1 cellular context compared by ENCODE assay signal in the genomic region with DNA sequence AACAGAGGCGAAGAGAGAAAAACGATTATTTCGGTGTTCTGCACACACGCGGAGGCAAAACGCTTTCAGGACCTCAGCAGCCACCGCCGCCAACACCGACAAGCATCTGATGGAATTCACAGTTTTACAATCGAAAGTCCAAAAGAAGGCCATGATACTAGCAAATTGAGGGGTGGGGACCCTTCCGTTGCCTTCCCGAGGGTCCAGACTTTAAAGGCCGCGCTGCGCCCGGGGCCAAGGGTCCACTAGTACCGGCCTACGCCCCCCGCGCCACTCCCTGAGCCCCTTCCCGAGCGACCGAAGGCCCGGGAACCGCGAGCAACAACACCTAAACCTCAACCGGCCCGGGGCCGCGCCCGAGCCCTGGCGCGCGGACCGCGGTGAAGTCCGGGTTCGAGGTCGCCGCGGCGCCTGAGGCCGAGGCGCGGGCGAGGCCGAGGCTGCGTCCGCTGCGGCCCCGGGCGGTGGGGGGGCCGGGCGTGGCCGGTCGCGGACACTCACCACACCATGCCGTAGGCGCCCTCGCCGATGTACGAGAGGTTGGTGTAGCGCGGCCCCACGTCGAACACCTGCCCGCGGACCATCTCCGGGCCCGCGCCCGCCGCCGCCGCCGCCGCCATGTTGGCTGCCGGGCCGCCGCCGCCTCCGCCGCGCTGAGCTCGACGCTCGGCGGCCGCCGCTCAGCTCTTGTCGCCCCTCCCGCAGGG.
TF ChIP-seq lines count a peak whose summit lies in the region.

No MANE protein-coding gene starts in this region.

TF ChIP-seq in GM12878, 131 proteins besides CTCF, POLR2A, EP300 and RAD21 (continued from another document and continues in another):
- TF ChIP-seq, protein P1, sequence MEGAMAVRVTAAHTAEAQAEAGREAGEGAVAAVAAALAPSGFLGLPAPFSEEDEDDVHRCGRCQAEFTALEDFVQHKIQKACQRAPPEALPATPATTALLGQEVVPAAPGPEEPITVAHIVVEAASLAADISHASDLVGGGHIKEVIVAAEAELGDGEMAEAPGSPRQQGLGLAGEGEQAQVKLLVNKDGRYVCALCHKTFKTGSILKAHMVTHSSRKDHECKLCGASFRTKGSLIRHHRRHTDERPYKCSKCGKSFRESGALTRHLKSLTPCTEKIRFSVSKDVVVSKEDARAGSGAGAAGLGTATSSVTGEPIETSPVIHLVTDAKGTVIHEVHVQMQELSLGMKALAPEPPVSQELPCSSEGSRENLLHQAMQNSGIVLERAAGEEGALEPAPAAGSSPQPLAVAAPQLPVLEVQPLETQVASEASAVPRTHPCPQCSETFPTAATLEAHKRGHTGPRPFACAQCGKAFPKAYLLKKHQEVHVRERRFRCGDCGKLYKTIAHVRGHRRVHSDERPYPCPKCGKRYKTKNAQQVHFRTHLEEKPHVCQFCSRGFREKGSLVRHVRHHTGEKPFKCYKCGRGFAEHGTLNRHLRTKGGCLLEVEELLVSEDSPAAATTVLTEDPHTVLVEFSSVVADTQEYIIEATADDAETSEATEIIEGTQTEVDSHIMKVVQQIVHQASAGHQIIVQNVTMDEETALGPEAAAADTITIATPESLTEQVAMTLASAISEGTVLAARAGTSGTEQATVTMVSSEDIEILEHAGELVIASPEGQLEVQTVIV (IDR thresholded peaks at IDR 0.05; ENCODE audit: borderline replicate concordance, partially characterized antibody): no peak
- TF ChIP-seq, protein P2, sequence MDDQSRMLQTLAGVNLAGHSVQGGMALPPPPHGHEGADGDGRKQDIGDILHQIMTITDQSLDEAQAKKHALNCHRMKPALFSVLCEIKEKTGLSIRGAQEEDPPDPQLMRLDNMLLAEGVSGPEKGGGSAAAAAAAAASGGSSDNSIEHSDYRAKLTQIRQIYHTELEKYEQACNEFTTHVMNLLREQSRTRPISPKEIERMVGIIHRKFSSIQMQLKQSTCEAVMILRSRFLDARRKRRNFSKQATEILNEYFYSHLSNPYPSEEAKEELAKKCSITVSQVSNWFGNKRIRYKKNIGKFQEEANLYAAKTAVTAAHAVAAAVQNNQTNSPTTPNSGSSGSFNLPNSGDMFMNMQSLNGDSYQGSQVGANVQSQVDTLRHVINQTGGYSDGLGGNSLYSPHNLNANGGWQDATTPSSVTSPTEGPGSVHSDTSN (IDR thresholded peaks at IDR 0.05; ENCODE audit: insufficient replicate concordance, low read depth, low read length): no peak
- no peak for TF ChIP-seq CBX5 (IDR thresholded peaks at IDR 0.05; ENCODE audit: low read depth)
- TF ChIP-seq DPF2 (IDR thresholded peaks at IDR 0.05): peak; percentile 6; the same call in 1 of the 2 replicates
- TF ChIP-seq, protein P3, sequence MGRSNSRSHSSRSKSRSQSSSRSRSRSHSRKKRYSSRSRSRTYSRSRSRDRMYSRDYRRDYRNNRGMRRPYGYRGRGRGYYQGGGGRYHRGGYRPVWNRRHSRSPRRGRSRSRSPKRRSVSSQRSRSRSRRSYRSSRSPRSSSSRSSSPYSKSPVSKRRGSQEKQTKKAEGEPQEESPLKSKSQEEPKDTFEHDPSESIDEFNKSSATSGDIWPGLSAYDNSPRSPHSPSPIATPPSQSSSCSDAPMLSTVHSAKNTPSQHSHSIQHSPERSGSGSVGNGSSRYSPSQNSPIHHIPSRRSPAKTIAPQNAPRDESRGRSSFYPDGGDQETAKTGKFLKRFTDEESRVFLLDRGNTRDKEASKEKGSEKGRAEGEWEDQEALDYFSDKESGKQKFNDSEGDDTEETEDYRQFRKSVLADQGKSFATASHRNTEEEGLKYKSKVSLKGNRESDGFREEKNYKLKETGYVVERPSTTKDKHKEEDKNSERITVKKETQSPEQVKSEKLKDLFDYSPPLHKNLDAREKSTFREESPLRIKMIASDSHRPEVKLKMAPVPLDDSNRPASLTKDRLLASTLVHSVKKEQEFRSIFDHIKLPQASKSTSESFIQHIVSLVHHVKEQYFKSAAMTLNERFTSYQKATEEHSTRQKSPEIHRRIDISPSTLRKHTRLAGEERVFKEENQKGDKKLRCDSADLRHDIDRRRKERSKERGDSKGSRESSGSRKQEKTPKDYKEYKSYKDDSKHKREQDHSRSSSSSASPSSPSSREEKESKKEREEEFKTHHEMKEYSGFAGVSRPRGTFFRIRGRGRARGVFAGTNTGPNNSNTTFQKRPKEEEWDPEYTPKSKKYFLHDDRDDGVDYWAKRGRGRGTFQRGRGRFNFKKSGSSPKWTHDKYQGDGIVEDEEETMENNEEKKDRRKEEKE (IDR thresholded peaks at IDR 0.05): 0 out of 2 replicates have a peak, but pooled peaks have one; percentile 42
- no peak for TF ChIP-seq PAX8 (IDR thresholded peaks at IDR 0.05)
- no peak for TF ChIP-seq CBX3 (IDR thresholded peaks at IDR 0.05; ENCODE audit: borderline replicate concordance, low read depth)
- no peak for TF ChIP-seq SIN3A (IDR thresholded peaks at IDR 0.05; ENCODE audit: low read depth, low read length)
- TF ChIP-seq TCF12 (IDR thresholded peaks at IDR 0.05; ENCODE audit: low read depth, low read length): no peak
- TF ChIP-seq LARP7 (IDR thresholded peaks at IDR 0.05): peak; percentile 94
- no peak for TF ChIP-seq HDGF (IDR thresholded peaks at IDR 0.05)
- no peak for TF ChIP-seq SMAD1 (IDR thresholded peaks at IDR 0.05; ENCODE audit: low read depth, partially characterized antibody)
- no peak for TF ChIP-seq TBL1XR1 (IDR thresholded peaks at IDR 0.05; ENCODE audit: low read depth, low read length)
- TF ChIP-seq, protein P4, sequence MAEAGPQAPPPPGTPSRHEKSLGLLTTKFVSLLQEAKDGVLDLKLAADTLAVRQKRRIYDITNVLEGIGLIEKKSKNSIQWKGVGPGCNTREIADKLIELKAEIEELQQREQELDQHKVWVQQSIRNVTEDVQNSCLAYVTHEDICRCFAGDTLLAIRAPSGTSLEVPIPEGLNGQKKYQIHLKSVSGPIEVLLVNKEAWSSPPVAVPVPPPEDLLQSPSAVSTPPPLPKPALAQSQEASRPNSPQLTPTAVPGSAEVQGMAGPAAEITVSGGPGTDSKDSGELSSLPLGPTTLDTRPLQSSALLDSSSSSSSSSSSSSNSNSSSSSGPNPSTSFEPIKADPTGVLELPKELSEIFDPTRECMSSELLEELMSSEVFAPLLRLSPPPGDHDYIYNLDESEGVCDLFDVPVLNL (IDR thresholded peaks at IDR 0.05; ENCODE audit: low read depth, low read length): no peak
- TF ChIP-seq BHLHE40 (IDR thresholded peaks at IDR 0.05; ENCODE audit: borderline replicate concordance in 1 of 2, low read depth in 2 of 2, low read length in 1 of 2): no peak; a peak in 1 of 4 replicates
- no peak for TF ChIP-seq SREBF1 (IDR thresholded peaks at IDR 0.05; ENCODE audit: low read length)
- TF ChIP-seq ZNF384 (IDR thresholded peaks at IDR 0.05; ENCODE audit: borderline replicate concordance, low read depth, low read length): no peak
- TF ChIP-seq KLF5 (IDR thresholded peaks at IDR 0.05; ENCODE audit: partially characterized antibody): no peak
- TF ChIP-seq BRCA1 (IDR thresholded peaks at IDR 0.05; ENCODE audit: low read depth, low read length): 0 out of 2 replicates have a peak, but pooled peaks have one; percentile 0
- no peak for TF ChIP-seq MTA3 (IDR thresholded peaks at IDR 0.05; ENCODE audit: borderline replicate concordance, low read length)
- TF ChIP-seq CHD1 (IDR thresholded peaks at IDR 0.05; ENCODE audit: low read depth, low read length): peak; percentile 54; the same call in 1 of the 2 replicates
- TF ChIP-seq NFXL1 (IDR thresholded peaks at IDR 0.05; ENCODE audit: borderline replicate concordance): no peak
- no peak for TF ChIP-seq GABPA (IDR thresholded peaks at IDR 0.05; ENCODE audit: low read depth)
- no peak for TF ChIP-seq SP1 (IDR thresholded peaks at IDR 0.05; ENCODE audit: low read depth, low read length)
- no peak for TF ChIP-seq HDAC6 (IDR thresholded peaks at IDR 0.05; ENCODE audit: unreplicated experiment)
- no peak for TF ChIP-seq HCFC1 (IDR thresholded peaks at IDR 0.05; ENCODE audit: low read length)
- TF ChIP-seq WRNIP1 (IDR thresholded peaks at IDR 0.05; ENCODE audit: borderline replicate concordance, low read depth, low read length): no peak
- TF ChIP-seq MXI1 (IDR thresholded peaks at IDR 0.05; ENCODE audit: low read depth, low read length): no peak
- 0 out of 2 replicates have a peak, but pooled peaks have one; percentile 6 for TF ChIP-seq TCF3 (IDR thresholded peaks at IDR 0.05; ENCODE audit: borderline replicate concordance, insufficient read depth, low read depth, low read length)
- TF ChIP-seq, protein P5, sequence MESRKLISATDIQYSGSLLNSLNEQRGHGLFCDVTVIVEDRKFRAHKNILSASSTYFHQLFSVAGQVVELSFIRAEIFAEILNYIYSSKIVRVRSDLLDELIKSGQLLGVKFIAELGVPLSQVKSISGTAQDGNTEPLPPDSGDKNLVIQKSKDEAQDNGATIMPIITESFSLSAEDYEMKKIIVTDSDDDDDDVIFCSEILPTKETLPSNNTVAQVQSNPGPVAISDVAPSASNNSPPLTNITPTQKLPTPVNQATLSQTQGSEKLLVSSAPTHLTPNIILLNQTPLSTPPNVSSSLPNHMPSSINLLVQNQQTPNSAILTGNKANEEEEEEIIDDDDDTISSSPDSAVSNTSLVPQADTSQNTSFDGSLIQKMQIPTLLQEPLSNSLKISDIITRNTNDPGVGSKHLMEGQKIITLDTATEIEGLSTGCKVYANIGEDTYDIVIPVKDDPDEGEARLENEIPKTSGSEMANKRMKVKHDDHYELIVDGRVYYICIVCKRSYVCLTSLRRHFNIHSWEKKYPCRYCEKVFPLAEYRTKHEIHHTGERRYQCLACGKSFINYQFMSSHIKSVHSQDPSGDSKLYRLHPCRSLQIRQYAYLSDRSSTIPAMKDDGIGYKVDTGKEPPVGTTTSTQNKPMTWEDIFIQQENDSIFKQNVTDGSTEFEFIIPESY (IDR thresholded peaks at IDR 0.05): no peak
- TF ChIP-seq SREBF2 (IDR thresholded peaks at IDR 0.05; ENCODE audit: low read length): no peak
- TF ChIP-seq MEF2B (IDR thresholded peaks at IDR 0.05; ENCODE audit: partially characterized antibody, poor library complexity, severe bottlenecking): no peak
- TF ChIP-seq SMAD5 (IDR thresholded peaks at IDR 0.05; ENCODE audit: low read depth): no peak
- no peak for TF ChIP-seq MEF2A (IDR thresholded peaks at IDR 0.05; ENCODE audit: insufficient read depth, low read depth, low read length)
- no peak for TF ChIP-seq IRF4 (IDR thresholded peaks at IDR 0.05; ENCODE audit: low read depth, low read length)
- no peak for TF ChIP-seq EED (IDR thresholded peaks at IDR 0.05; ENCODE audit: low read depth)
- TF ChIP-seq ETV6 (conservative IDR thresholded peaks at IDR 0.05 in 1 of 2, IDR thresholded peaks at IDR 0.05 in 1 of 2; ENCODE audit: borderline replicate concordance in 1 of 2, low read depth in 1 of 2): no peak
- TF ChIP-seq POU2F2 (IDR thresholded peaks at IDR 0.05; ENCODE audit: borderline replicate concordance, low read depth, low read length): no peak
- no peak for TF ChIP-seq ZNF207 (IDR thresholded peaks at IDR 0.05; ENCODE audit: borderline replicate concordance)
- TF ChIP-seq, protein P6, sequence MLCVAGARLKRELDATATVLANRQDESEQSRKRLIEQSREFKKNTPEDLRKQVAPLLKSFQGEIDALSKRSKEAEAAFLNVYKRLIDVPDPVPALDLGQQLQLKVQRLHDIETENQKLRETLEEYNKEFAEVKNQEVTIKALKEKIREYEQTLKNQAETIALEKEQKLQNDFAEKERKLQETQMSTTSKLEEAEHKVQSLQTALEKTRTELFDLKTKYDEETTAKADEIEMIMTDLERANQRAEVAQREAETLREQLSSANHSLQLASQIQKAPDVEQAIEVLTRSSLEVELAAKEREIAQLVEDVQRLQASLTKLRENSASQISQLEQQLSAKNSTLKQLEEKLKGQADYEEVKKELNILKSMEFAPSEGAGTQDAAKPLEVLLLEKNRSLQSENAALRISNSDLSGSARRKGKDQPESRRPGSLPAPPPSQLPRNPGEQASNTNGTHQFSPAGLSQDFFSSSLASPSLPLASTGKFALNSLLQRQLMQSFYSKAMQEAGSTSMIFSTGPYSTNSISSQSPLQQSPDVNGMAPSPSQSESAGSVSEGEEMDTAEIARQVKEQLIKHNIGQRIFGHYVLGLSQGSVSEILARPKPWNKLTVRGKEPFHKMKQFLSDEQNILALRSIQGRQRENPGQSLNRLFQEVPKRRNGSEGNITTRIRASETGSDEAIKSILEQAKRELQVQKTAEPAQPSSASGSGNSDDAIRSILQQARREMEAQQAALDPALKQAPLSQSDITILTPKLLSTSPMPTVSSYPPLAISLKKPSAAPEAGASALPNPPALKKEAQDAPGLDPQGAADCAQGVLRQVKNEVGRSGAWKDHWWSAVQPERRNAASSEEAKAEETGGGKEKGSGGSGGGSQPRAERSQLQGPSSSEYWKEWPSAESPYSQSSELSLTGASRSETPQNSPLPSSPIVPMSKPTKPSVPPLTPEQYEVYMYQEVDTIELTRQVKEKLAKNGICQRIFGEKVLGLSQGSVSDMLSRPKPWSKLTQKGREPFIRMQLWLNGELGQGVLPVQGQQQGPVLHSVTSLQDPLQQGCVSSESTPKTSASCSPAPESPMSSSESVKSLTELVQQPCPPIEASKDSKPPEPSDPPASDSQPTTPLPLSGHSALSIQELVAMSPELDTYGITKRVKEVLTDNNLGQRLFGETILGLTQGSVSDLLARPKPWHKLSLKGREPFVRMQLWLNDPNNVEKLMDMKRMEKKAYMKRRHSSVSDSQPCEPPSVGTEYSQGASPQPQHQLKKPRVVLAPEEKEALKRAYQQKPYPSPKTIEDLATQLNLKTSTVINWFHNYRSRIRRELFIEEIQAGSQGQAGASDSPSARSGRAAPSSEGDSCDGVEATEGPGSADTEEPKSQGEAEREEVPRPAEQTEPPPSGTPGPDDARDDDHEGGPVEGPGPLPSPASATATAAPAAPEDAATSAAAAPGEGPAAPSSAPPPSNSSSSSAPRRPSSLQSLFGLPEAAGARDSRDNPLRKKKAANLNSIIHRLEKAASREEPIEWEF (IDR thresholded peaks at IDR 0.05; ENCODE audit: insufficient replicate concordance, low read depth, low read length): no peak
- TF ChIP-seq POLR2AphosphoS5 (IDR thresholded peaks at IDR 0.05; ENCODE audit: low read length): no peak
- TF ChIP-seq BACH1 (IDR thresholded peaks at IDR 0.05; ENCODE audit: borderline replicate concordance): peak; percentile 50; the same call in 1 of the 2 replicates
- no peak for TF ChIP-seq ZNF622 (IDR thresholded peaks at IDR 0.05)
- TF ChIP-seq GATAD2B (conservative IDR thresholded peaks at IDR 0.05; ENCODE audit: low read depth): peak; percentile 57
- TF ChIP-seq FOXM1 (IDR thresholded peaks at IDR 0.05; ENCODE audit: low read depth, low read length): no peak
